23 cellular contexts compared by ENCODE assay signal in the genomic region with DNA sequence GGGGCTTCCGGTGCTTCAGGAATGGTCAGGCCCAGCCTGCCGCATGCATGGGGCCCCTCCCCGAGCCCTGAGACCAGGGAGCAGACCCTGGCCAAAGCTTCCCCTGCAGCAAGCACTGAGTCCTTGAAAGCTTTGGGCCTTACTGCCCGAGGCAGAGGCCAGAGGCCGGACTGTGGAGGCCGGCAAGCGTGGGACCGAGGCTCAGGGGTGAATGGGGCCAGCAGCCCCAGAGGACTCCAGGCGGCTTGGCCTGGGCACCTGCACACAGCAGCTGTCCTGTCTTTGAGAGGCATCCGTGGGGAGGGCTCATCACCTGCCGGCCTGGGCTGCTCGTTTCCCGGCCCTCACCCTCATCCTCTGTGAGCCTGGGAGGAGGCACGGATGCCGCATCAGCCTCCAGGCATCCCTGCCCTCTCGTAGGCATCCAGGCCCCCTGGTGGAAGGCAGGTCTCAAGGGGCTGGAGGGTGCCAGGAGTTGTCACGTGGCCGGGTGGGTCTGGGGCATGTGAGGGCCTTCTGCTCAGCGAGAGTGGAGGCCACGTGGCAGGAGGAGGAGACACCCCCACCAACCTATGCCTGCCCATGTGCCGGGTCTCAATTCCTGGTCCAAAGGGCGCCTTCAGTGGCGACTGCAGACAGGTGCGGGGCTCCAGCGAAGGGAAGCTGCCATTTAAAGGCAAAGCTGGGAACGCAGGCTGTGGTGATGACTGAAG. TPM values are rescaled to one million over a fixed set of nuclear protein-coding genes. Genes with fewer than 3 reads are reported as not detected.
DNase-seq lines count a peak whose midpoint lies in the region; ATAC-seq and TF ChIP-seq lines count a peak whose summit lies in the region.
"Had no signal": no experiment of that assay in that cellular context is flagged by ENCODE, and none has a peak within 500 bp of the region (broad histone marks: within the 10 kb centered on the region; RNA-seq: fewer than 3 reads in every experiment).

No MANE protein-coding gene starts in this region.

- peaks cover 23 to 57% (median 37%) of the 10 kb centered on the region in 4 donors for H3K4me1 ChIP-seq in liver (ENCODE audit: control insufficient read depth in 4 of 4, insufficient read depth in 4 of 4, low read length in 3 of 4)
- peaks cover 0 to 56% (median 48%) of the 10 kb centered on the region in 4 donors for H3K4me1 ChIP-seq in tibial artery

- POLR2A ChIA-PET in activated CD4-positive, alpha-beta memory T cell treated with anti-CD3 and anti-CD28 coated beads, Interleukin-2, amount 10 ng/mL, durations not matched to agents 7 days and 5 days (lab: Charles Lee): no interaction called here

- CTCF ChIA-PET in activated CD4-positive, alpha-beta memory T cell treated with anti-CD3 and anti-CD28 coated beads, Interleukin-2, amount 10 ng/mL, durations not matched to agents 7 days and 5 days (lab: Charles Lee): no interaction called here

- H3K27me3 ChIP-seq in liver (ENCODE audit: control insufficient read depth in 4 of 4, insufficient read depth in 4 of 4, low read length in 3 of 4) (no peaks in the 10 kb centered on the region), tibial artery (no peaks in the 10 kb centered on the region)
- H3K27me3 ChIP-seq: Peyer's patch, testis had no signal

- H3K9ac ChIP-seq in liver (ENCODE audit: low read depth in 1 of 2, low read length in 2 of 2): no peak overlapping the region
- H3K9ac ChIP-seq: GM23248 had no signal

- ATAC-seq in stimulated activated naive CD8-positive, alpha-beta T cell treated with anti-CD3 and anti-CD28 coated beads, Interleukin-15, amount 100 ng/mL, for 72 hours: no peak

- H3K9me3 ChIP-seq in liver (ENCODE audit: control insufficient read depth in 4 of 4, low read length in 3 of 4): no peaks in the 10 kb centered on the region
- H3K9me3 ChIP-seq in tibial artery: no peaks in the 10 kb centered on the region
- H3K9me3 ChIP-seq: Peyer's patch, testis had no signal

- H3K4me1 Mint-ChIP-seq in activated CD4-positive, alpha-beta memory T cell treated with anti-CD3 and anti-CD28 coated beads, Interleukin-2, amount 10 ng/mL, durations not matched to agents 7 days and 5 days: no peaks in the 10 kb centered on the region
- H3K4me1 Mint-ChIP-seq in stimulated activated naive CD8-positive, alpha-beta T cell treated with anti-CD3 and anti-CD28 coated beads, Interleukin-15, amount 100 ng/mL, for 72 hours: no peaks in the 10 kb centered on the region
- H3K4me1 Mint-ChIP-seq: CD4-positive, alpha-beta memory T cell had no signal

- H3K36me3 Mint-ChIP-seq in activated CD4-positive, alpha-beta memory T cell treated with anti-CD3 and anti-CD28 coated beads, Interleukin-2, amount 10 ng/mL, durations not matched to agents 7 days and 5 days (ENCODE audit: low read depth): no peaks in the 10 kb centered on the region
- H3K36me3 Mint-ChIP-seq: CD4-positive, alpha-beta memory T cell had no signal

- WGBS in liver: 54% methylated on average over 26 of the region's 26 CpGs

- DNase-seq in NCI-H1417 (lab: John Stamatoyannopoulos, UW): peak; percentile 34 to 71 (median 39)
- no peak for DNase-seq in NCI-H1417 treated with DMSO at 0.1 percent for 48 hours (lab: John Stamatoyannopoulos, UW)
- peak; percentile 26 for DNase-seq in SK-MEL-5 (ENCODE audit: low read depth, low spot score)
- DNase-seq in tibial artery: peak in 1 of 2 donors; percentile 83
- DNase-seq in activated CD4-positive, alpha-beta memory T cell treated with anti-CD3 and anti-CD28 coated beads, Interleukin-2, amount 10 ng/mL, durations not matched to agents 7 days and 5 days: no peak
- DNase-seq in NCI-H2081 (lab: John Stamatoyannopoulos, UW): no peak
- no peak for DNase-seq in stimulated activated naive CD8-positive, alpha-beta T cell treated with anti-CD3 and anti-CD28 coated beads, Interleukin-15, amount 100 ng/mL, for 72 hours
- DNase-seq: activated effector memory CD4-positive, alpha-beta T cell treated with anti-CD3 and anti-CD28 coated beads, Interleukin-2, amount 50 U/mL, for 16 hours; amygdala; CD4-positive, alpha-beta memory T cell; GM23248; NCI-H1048; NCI-H510A treated with DMSO at 0.1 percent for 48 hours; nephron progenitor cell; Peyer's patch; stimulated activated CD4-positive, alpha-beta T cell treated with anti-CD3 and anti-CD28 coated beads, Interleukin-2, amount 100 ng/mL, for 24 hours; T-helper 1 cell; testis had no signal

- TF ChIP-seq RAD21 in liver (IDR thresholded peaks at IDR 0.05): peak in 1 of 2 donors; percentile 31

- peak; percentile 7 for TF ChIP-seq CTCF in liver (IDR thresholded peaks at IDR 0.05; ENCODE audit: low read depth, low read length, missing input control)
- TF ChIP-seq CTCF in tibial artery (IDR thresholded peaks at IDR 0.05): peak in 1 of 2 experiments; percentile 26

- no peak overlapping the region for H3K4me3 Mint-ChIP-seq in activated CD4-positive, alpha-beta memory T cell treated with anti-CD3 and anti-CD28 coated beads, Interleukin-2, amount 10 ng/mL, durations not matched to agents 7 days and 5 days
- no peak overlapping the region for H3K4me3 Mint-ChIP-seq in stimulated activated naive CD8-positive, alpha-beta T cell treated with anti-CD3 and anti-CD28 coated beads, Interleukin-15, amount 100 ng/mL, for 72 hours
- H3K4me3 Mint-ChIP-seq: CD4-positive, alpha-beta memory T cell; nephron progenitor cell had no signal

- no peaks in the 10 kb centered on the region for H3K27me3 Mint-ChIP-seq in activated CD4-positive, alpha-beta memory T cell treated with anti-CD3 and anti-CD28 coated beads, Interleukin-2, amount 10 ng/mL, durations not matched to agents 7 days and 5 days
- H3K27me3 Mint-ChIP-seq in stimulated activated naive CD8-positive, alpha-beta T cell treated with anti-CD3 and anti-CD28 coated beads, Interleukin-15, amount 100 ng/mL, for 72 hours: peaks cover 14% of the 10 kb centered on the region
- H3K27me3 Mint-ChIP-seq: CD4-positive, alpha-beta memory T cell had no signal

- intact Hi-C loops in tibial artery (cut with DNase I; ENCODE audit: low total_unique reads): no loop called here

- H3K27ac ChIP-seq in liver (ENCODE audit: low read depth in 1 of 2, low read length in 2 of 2) (peak overlapping the region; percentile 6 to 48), tibial artery (peak overlapping the region; percentile 83 to 94)
- H3K27ac ChIP-seq: GM23248, testis had no signal

- in situ Hi-C loops in SK-MEL-5 (cut with HindIII; ENCODE audit: low pct_unique_long_range_greater_than_20kb, low sequenced_read_pairs): no loop called here

- H3K9me3 Mint-ChIP-seq in activated CD4-positive, alpha-beta memory T cell treated with anti-CD3 and anti-CD28 coated beads, Interleukin-2, amount 10 ng/mL, durations not matched to agents 7 days and 5 days: no peaks in the 10 kb centered on the region
- no peaks in the 10 kb centered on the region for H3K9me3 Mint-ChIP-seq in stimulated activated naive CD8-positive, alpha-beta T cell treated with anti-CD3 and anti-CD28 coated beads, Interleukin-15, amount 100 ng/mL, for 72 hours
- H3K9me3 Mint-ChIP-seq: nephron progenitor cell had no signal

- no peak overlapping the region for H3K27ac Mint-ChIP-seq in activated CD4-positive, alpha-beta memory T cell treated with anti-CD3 and anti-CD28 coated beads, Interleukin-2, amount 10 ng/mL, durations not matched to agents 7 days and 5 days
- no peak overlapping the region for H3K27ac Mint-ChIP-seq in stimulated activated naive CD8-positive, alpha-beta T cell treated with anti-CD3 and anti-CD28 coated beads, Interleukin-15, amount 100 ng/mL, for 72 hours
- H3K27ac Mint-ChIP-seq: CD4-positive, alpha-beta memory T cell; nephron progenitor cell had no signal

- H3K36me3 ChIP-seq in liver (ENCODE audit: control insufficient read depth in 4 of 4, insufficient read depth in 3 of 4, low read depth in 1 of 4, low read length in 3 of 4) (peaks cover 0 to 2% (median 0%) of the 10 kb centered on the region in 4 donors), tibial artery (peaks cover 0 to 11% (median 0%) of the 10 kb centered on the region in 3 donors)
- H3K36me3 ChIP-seq: Peyer's patch had no signal

- H3K4me3 ChIP-seq in liver (ENCODE audit: low read depth in 1 of 3, low read length in 3 of 3) (no peak overlapping the region), tibial artery (no peak overlapping the region)
- H3K4me3 ChIP-seq: GM23248, Peyer's patch, testis had no signal

TF ChIP-seq in liver, 16 proteins besides CTCF, POLR2A, EP300 and RAD21 (continues in another document):
- TF ChIP-seq RXRA (IDR thresholded peaks at IDR 0.05): peak in 1 of 2 donors; percentile 84
- TF ChIP-seq ATF3 (IDR thresholded peaks at IDR 0.05): no peak

RNA-seq across cellular contexts. Expression of gene CACNA1H, which starts 31.4 kb away (rescaled TPM):
- 17.4 and 17.6 TPM in 2 replicates for total RNA-seq in SK-MEL-5 (2014; rRNA removed; shearing (Covaris generic))
- polyA plus RNA-seq in SK-MEL-5 (2015; cell fraction: cytosol; rRNA removed): 29.5 and 39.7 TPM in 2 replicates
- 62.3 and 81.7 TPM in 2 replicates for polyA plus RNA-seq in SK-MEL-5 (2015; cell fraction: nucleus; rRNA removed)
- total RNA-seq in liver: 1 to 10 TPM; 4.2 to 8.5 TPM
- 1 to 10 TPM in 1 of 2 donors, under 1 TPM in 1; 0.21 to 7.9 TPM for polyA plus RNA-seq in liver
- total RNA-seq in activated CD4-positive, alpha-beta memory T cell treated with anti-CD3 and anti-CD28 coated beads, Interleukin-2, amount 10 ng/mL, durations not matched to agents 7 days and 5 days: under 1 TPM; 0.58 to 0.83 TPM
- polyA plus RNA-seq: GM23248 had no signal

RNA-seq across cellular contexts. Expression of gene TPSG1, which starts 40.8 kb away (rescaled TPM):
- total RNA-seq in SK-MEL-5 (2014; rRNA removed; shearing (Covaris generic)): not detected in 2 replicates
- polyA plus RNA-seq in SK-MEL-5 (2015; cell fraction: cytosol; rRNA removed): not detected in 2 replicates
- not detected in 2 replicates for polyA plus RNA-seq in SK-MEL-5 (2015; cell fraction: nucleus; rRNA removed)
- total RNA-seq in liver: not detected
- under 1 TPM in 1 of 2 donors, not detected in 1; 0.55 TPM for polyA plus RNA-seq in liver
- total RNA-seq in activated CD4-positive, alpha-beta memory T cell treated with anti-CD3 and anti-CD28 coated beads, Interleukin-2, amount 10 ng/mL, durations not matched to agents 7 days and 5 days: not detected
- total RNA-seq: activated CD8-positive, alpha-beta memory T cell treated with anti-CD3 and anti-CD28 coated beads for 36 hours; CD4-positive, alpha-beta memory T cell; cerebellum; glomerular endothelial cell; GM23248 had no signal
- polyA plus RNA-seq: CD4-positive, alpha-beta memory T cell; GM23248 had no signal

RNA-seq across cellular contexts. Expression of gene TPSB2, which starts 45.7 kb away (rescaled TPM):
- total RNA-seq in SK-MEL-5 (2014; rRNA removed; shearing (Covaris generic)): not detected in 2 replicates
- polyA plus RNA-seq in SK-MEL-5 (2015; cell fraction: cytosol; rRNA removed): not detected in 2 replicates
- polyA plus RNA-seq in SK-MEL-5 (2015; cell fraction: nucleus; rRNA removed): not detected in 2 replicates
- total RNA-seq in liver: under 1 TPM; 0.09 to 0.67 TPM
- polyA plus RNA-seq in liver: 10 to 100 TPM in 1 of 2 donors, under 1 TPM in 1; 0.24 to 12.7 TPM
- total RNA-seq in activated CD4-positive, alpha-beta memory T cell treated with anti-CD3 and anti-CD28 coated beads, Interleukin-2, amount 10 ng/mL, durations not matched to agents 7 days and 5 days: not detected
- total RNA-seq: A172; activated CD8-positive, alpha-beta memory T cell treated with anti-CD3 and anti-CD28 coated beads for 36 hours; CD4-positive, alpha-beta memory T cell; cerebellum; glomerular endothelial cell; GM23248 had no signal
- polyA plus RNA-seq: CD4-positive, alpha-beta memory T cell; GM23248 had no signal

RNA-seq across cellular contexts. Expression of gene TPSAB1, which starts 56.2 kb away (rescaled TPM):
- total RNA-seq in SK-MEL-5 (2014; rRNA removed; shearing (Covaris generic)): not detected in 2 replicates
- polyA plus RNA-seq in SK-MEL-5 (2015; cell fraction: cytosol; rRNA removed): not detected in 2 replicates
- not detected in 2 replicates for polyA plus RNA-seq in SK-MEL-5 (2015; cell fraction: nucleus; rRNA removed)
- total RNA-seq in liver: 1 to 10 TPM in 1 of 2 donors, under 1 TPM in 1; 0.23 to 1.1 TPM
- 10 to 100 TPM in 1 of 2 donors, 1 to 10 TPM in 1; 1.4 to 10.8 TPM for polyA plus RNA-seq in liver
- total RNA-seq in activated CD4-positive, alpha-beta memory T cell treated with anti-CD3 and anti-CD28 coated beads, Interleukin-2, amount 10 ng/mL, durations not matched to agents 7 days and 5 days: not detected
- total RNA-seq: activated CD8-positive, alpha-beta memory T cell treated with anti-CD3 and anti-CD28 coated beads for 36 hours; CD4-positive, alpha-beta memory T cell; glomerular endothelial cell; GM23248 had no signal
- polyA plus RNA-seq: CD4-positive, alpha-beta memory T cell; GM23248 had no signal

Comparison
In these comparisons a context has a peak if more than half of its experiments do, and no peak if none do; other contexts are left out.
1. DNase-seq: peak in NCI-H1417 (3 of 3) and SK-MEL-5 (single experiment); none in NCI-H1417 treated with DMSO at 0.1 percent for 48 hours (single experiment), activated CD4-positive, alpha-beta memory T cell treated with anti-CD3 and anti-CD28 coated beads, Interleukin-2, amount 10 ng/mL, durations not matched to agents 7 days and 5 days (single experiment), NCI-H2081 (0 of 2) and stimulated activated naive CD8-positive, alpha-beta T cell treated with anti-CD3 and anti-CD28 coated beads, Interleukin-15, amount 100 ng/mL, for 72 hours (0 of 2).